8 cellular contexts compared by ENCODE assay signal in the genomic region with DNA sequence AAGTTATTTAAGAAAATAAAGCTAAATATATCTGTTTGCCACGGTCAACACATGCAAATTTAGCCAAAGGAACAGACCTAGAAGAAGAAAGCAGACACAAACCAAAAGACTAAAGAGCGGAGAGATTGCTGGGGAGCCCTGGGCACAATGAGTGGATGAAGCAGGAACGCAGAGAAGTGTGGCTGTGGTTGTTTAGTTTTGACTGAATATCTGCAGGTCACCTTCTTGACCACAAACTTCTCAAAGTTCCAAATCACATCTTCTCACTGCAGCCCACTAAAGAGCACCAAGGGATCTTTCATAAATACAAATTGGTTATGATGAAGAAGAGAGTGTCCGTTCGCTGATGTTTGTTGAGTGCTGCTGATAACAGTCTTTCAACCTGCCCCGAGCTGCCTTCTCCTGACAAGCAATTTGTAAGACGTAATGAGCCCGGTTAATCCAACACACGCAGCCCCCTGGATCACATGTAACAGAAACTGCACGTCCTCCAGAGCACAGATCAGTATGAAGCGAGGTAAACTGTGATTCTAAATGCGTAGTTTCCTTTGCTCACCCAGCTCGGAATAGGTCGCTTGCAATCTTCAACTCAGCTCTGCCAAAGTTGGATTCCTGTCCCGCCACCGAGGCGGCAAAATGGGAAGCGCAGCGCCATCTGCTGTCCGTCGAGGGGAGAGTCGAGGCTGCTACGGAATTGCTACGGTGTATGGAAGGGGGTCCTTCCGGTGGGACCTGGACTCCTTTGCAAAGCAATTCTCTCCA.
DNase-seq lines count a peak whose midpoint lies in the region; ATAC-seq and TF ChIP-seq lines count a peak whose summit lies in the region.

No MANE protein-coding gene starts in this region.

- H3K4me1 ChIP-seq in DND-41 (ENCODE audit: insufficient read depth, low read length): no peaks in the 10 kb centered on the region
- peaks cover 9% of the 10 kb centered on the region; the same call in 1 of the 2 replicates for H3K4me1 ChIP-seq in HUES64 (ENCODE audit: insufficient read depth, low read length)
- H3K4me1 ChIP-seq in SJCRH30: no peaks in the 10 kb centered on the region
- H3K4me1 ChIP-seq in trophoblast cell (ENCODE audit: control insufficient read depth in 1 of 2, insufficient read depth in 2 of 2, low read length in 2 of 2): peaks cover 3 to 12% of the 10 kb centered on the region in 2 experiments
- H3K4me1 ChIP-seq in tibial nerve: peaks cover 0 to 11% (median 0%) of the 10 kb centered on the region in 4 donors

- H3K27me3 ChIP-seq in DND-41 (ENCODE audit: insufficient read depth, low read length, poor library complexity) (no peaks in the 10 kb centered on the region), HUES64 (ENCODE audit: insufficient read depth, low read length) (peaks cover 10% of the 10 kb centered on the region; the same call in 1 of the 2 replicates), SJCRH30 (no peaks in the 10 kb centered on the region), trophoblast cell (ENCODE audit: insufficient read depth, low read length) (no peaks in the 10 kb centered on the region), tibial nerve (no peaks in the 10 kb centered on the region)

- H3K27ac Mint-ChIP-seq in activated naive CD4-positive, alpha-beta T cell treated with anti-CD3 and anti-CD28 coated beads, Interleukin-2, amount 10 ng/mL, durations not matched to agents 7 days and 5 days: no peak overlapping the region

- no peak overlapping the region for H2BK12ac ChIP-seq in trophoblast cell (ENCODE audit: low read length)

- TF ChIP-seq CTCF in DND-41 (IDR thresholded peaks at IDR 0.05; ENCODE audit: borderline replicate concordance, extremely low read depth, low read length, poor library complexity, severe bottlenecking): peak; percentile 94
- peak; percentile 79 to 89 (median 87) for TF ChIP-seq CTCF in tibial nerve (IDR thresholded peaks at IDR 0.05)

- intact Hi-C loops in Right ventricle myocardium inferior (cut with DNase I): loop anchor here (2.0 to 10.0 kb wide), 2 partner anchors 89 to 747 kb away; no protein-coding TSS in a partner anchor

- H3K4me1 Mint-ChIP-seq in activated naive CD4-positive, alpha-beta T cell treated with anti-CD3 and anti-CD28 coated beads, Interleukin-2, amount 10 ng/mL, durations not matched to agents 7 days and 5 days: peaks cover 8% of the 10 kb centered on the region

- no peak overlapping the region for H3K4ac ChIP-seq in trophoblast cell (ENCODE audit: low read depth, low read length)

- H3K4me3 ChIP-seq in DND-41 (ENCODE audit: low read depth in 1 of 2, low read length in 2 of 2) (no peak overlapping the region), HUES64 (ENCODE audit: low read length) (peak overlapping the region; percentile 30; the same call in 1 of the 2 replicates), SJCRH30 (no peak overlapping the region), trophoblast cell (ENCODE audit: low read depth, low read length) (no peak overlapping the region), tibial nerve (peak overlapping the region in 3 of 4 donors; percentile 16 to 50 (median 37))

- TF ChIP-seq EP300 in tibial nerve (IDR thresholded peaks at IDR 0.05): no peak

- H2AFZ ChIP-seq in DND-41 (ENCODE audit: low read depth, low read length) (no peak overlapping the region), trophoblast cell (ENCODE audit: insufficient read depth, low read length, poor library complexity) (peak overlapping the region; percentile 1)

- H3K79me1 ChIP-seq in trophoblast cell (ENCODE audit: low read length): peaks cover 5% of the 10 kb centered on the region

- H2BK5ac ChIP-seq in trophoblast cell (ENCODE audit: low read depth, low read length, poor library complexity): no peak overlapping the region

- H3K9me3 Mint-ChIP-seq in activated naive CD4-positive, alpha-beta T cell treated with anti-CD3 and anti-CD28 coated beads, Interleukin-2, amount 10 ng/mL, durations not matched to agents 7 days and 5 days: no peaks in the 10 kb centered on the region

- ATAC-seq in DND-41 (ENCODE audit: insufficient read depth, low read depth) (peak; percentile 97), GM21529 (IDR thresholded peaks at IDR 0.05; ENCODE audit: unreplicated experiment) (peak; percentile 94), Right ventricle myocardium inferior (peak; percentile 84)

- no peak overlapping the region for H2BK120ac ChIP-seq in trophoblast cell (ENCODE audit: insufficient read depth, low read length, poor library complexity)

- H3K23ac ChIP-seq in trophoblast cell (ENCODE audit: low read length): no peak overlapping the region

- H3K9me3 ChIP-seq in DND-41 (ENCODE audit: insufficient read depth, low read length, severe bottlenecking) (no peaks in the 10 kb centered on the region), HUES64 (ENCODE audit: insufficient read depth, low read depth, low read length) (no peaks in the 10 kb centered on the region), SJCRH30 (replicated peaks) (no peaks in the 10 kb centered on the region), trophoblast cell (ENCODE audit: insufficient read depth, low read depth, low read length) (peaks cover 2% of the 10 kb centered on the region), tibial nerve (no peaks in the 10 kb centered on the region)

- H3K27ac ChIP-seq in DND-41 (ENCODE audit: low read length) (no peak overlapping the region), HUES64 (ENCODE audit: low read depth, low read length) (no peak overlapping the region), SJCRH30 (no peak overlapping the region), trophoblast cell (ENCODE audit: low read depth, low read length) (no peak overlapping the region), tibial nerve (no peak overlapping the region)

- H3K4me3 Mint-ChIP-seq in activated naive CD4-positive, alpha-beta T cell treated with anti-CD3 and anti-CD28 coated beads, Interleukin-2, amount 10 ng/mL, durations not matched to agents 7 days and 5 days: peak overlapping the region; percentile 2

- H3K18ac ChIP-seq in trophoblast cell (ENCODE audit: low read length): no peak overlapping the region

- 26% methylated on average over 22 of the region's 25 CpGs for WGBS in HUES64
- WGBS in trophoblast cell (ENCODE audit: extremely low coverage, insufficient coverage, insufficient read length): no CpG with 5 or more reads among the region's 25 CpGs
- WGBS in tibial nerve, 2 donors: 15 to 18% methylated on average over 25 of the region's 25 CpGs

- H3K36me3 Mint-ChIP-seq in activated naive CD4-positive, alpha-beta T cell treated with anti-CD3 and anti-CD28 coated beads, Interleukin-2, amount 10 ng/mL, durations not matched to agents 7 days and 5 days: no peaks in the 10 kb centered on the region

- no peak for TF ChIP-seq POLR2A in tibial nerve (IDR thresholded peaks at IDR 0.05)

- H3K9ac ChIP-seq in DND-41 (ENCODE audit: low read depth, low read length) (no peak overlapping the region), HUES64 (ENCODE audit: low read depth, low read length) (no peak overlapping the region), trophoblast cell (ENCODE audit: low read length) (no peak overlapping the region)

- H2AK5ac ChIP-seq in trophoblast cell (ENCODE audit: low read length): no peak overlapping the region

- H4K12ac ChIP-seq in trophoblast cell (ENCODE audit: low read depth, low read length): no peak overlapping the region

- H3K4me2 ChIP-seq in DND-41 (ENCODE audit: insufficient read depth, low read length) (peak overlapping the region; percentile 29; the same call in 1 of the 2 replicates), trophoblast cell (ENCODE audit: low read length) (peak overlapping the region; percentile 37)

- H3K36me3 ChIP-seq in DND-41 (ENCODE audit: insufficient read depth, low read length): no peaks in the 10 kb centered on the region
- no peaks in the 10 kb centered on the region for H3K36me3 ChIP-seq in HUES64 (ENCODE audit: insufficient read depth, low read length)
- H3K36me3 ChIP-seq in SJCRH30: no peaks in the 10 kb centered on the region
- no peaks in the 10 kb centered on the region for H3K36me3 ChIP-seq in trophoblast cell (ENCODE audit: control insufficient read depth in 1 of 2, insufficient read depth in 2 of 2, low read length in 2 of 2)
- no peaks in the 10 kb centered on the region for H3K36me3 ChIP-seq in tibial nerve

- no peaks in the 10 kb centered on the region for H4K20me1 ChIP-seq in DND-41 (ENCODE audit: insufficient read depth, low read length)

- H3K14ac ChIP-seq in trophoblast cell (ENCODE audit: low read length): no peak overlapping the region

- H3K27me3 Mint-ChIP-seq in activated naive CD4-positive, alpha-beta T cell treated with anti-CD3 and anti-CD28 coated beads, Interleukin-2, amount 10 ng/mL, durations not matched to agents 7 days and 5 days: peaks cover 3% of the 10 kb centered on the region

- peak overlapping the region; percentile 63 for H4K8ac ChIP-seq in trophoblast cell (ENCODE audit: low read depth, low read length)

- CTCF ChIA-PET in activated naive CD4-positive, alpha-beta T cell treated with anti-CD3 and anti-CD28 coated beads, Interleukin-2, amount 10 ng/mL, durations not matched to agents 7 days and 5 days (lab: Charles Lee): interaction anchor here (0.6 to 3.6 kb wide), 15 partner anchors 9 to 1077 kb away, joined by 3 to 19 read pairs (median 4); no protein-coding TSS in a partner anchor

- peak; percentile 73 for DNase-seq in DND-41
- DNase-seq in SJCRH30: peak; percentile 73 to 88
- DNase-seq in activated naive CD4-positive, alpha-beta T cell treated with anti-CD3 and anti-CD28 coated beads, Interleukin-2, amount 10 ng/mL, durations not matched to agents 7 days and 5 days: peak; percentile 76
- DNase-seq in Right ventricle myocardium inferior (ENCODE audit: missing footprints): peak; percentile 80
- DNase-seq in trophoblast cell: peak; percentile 57 to 86
- DNase-seq in tibial nerve (ENCODE audit: low spot score in 2 of 2): peak; percentile 66 to 76

- H4K91ac ChIP-seq in trophoblast cell (ENCODE audit: low read depth, low read length): no peak overlapping the region

- H3K79me2 ChIP-seq in DND-41 (ENCODE audit: insufficient read depth, low read length) (no peaks in the 10 kb centered on the region), trophoblast cell (ENCODE audit: control insufficient read depth, insufficient read depth, low read length, poor library complexity) (no peaks in the 10 kb centered on the region)

Comparison
In these comparisons a context has a peak if more than half of its experiments do, and no peak if none do; other contexts are left out.
1. H3K4me3 ChIP-seq: peak in HUES64 (single experiment) and tibial nerve (3 of 4); none in DND-41 (0 of 2), SJCRH30 (single experiment) and trophoblast cell (single experiment).
2. Peak in every context shown above with its lines, with median percentiles within 50 percentile points of each other: ATAC-seq and DNase-seq.